2 cellular contexts compared by ENCODE assay signal in the genomic region with DNA sequence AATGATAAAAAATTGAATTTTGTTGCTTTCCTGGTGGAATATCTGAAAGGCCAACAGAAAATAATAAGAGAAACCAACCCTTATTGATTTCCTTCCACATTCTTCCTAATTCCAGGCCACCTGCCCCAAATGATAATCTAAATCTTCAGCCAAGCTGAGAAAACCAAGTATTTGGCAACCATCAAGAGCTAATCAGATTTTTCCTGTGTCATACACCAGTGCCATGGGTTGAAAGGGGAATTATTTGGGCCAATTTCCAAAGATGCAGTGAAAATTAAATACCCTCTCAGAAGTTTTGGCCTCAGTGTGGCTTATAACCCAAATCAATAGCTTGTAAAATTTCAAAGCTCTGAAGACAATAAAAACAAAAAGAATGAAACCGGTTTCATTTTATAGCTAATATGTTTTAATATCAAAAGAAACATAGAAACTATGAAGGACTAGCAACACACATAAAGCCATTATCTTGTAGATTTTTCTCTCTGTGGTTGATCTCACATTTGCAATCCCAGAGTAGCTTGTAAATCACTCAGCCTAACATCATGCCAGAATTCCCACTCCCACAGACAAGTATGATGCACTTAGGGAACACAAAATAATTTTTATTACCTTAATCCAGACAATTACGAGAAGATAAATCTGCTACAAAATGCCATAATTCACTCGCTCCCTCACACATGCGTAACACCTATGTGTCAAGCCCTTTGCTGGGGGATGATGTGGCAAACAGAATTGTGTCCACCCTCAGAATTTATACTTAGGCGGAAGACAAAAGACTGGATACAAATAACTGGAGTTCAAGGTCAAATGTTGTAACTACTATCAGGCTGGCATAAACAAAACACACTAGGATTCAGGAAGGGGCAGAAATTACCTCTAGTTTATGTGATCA.
TF ChIP-seq lines count a peak whose summit lies in the region.

No MANE protein-coding gene starts in this region.

TF ChIP-seq in GM23338, 12 proteins besides CTCF, POLR2A, EP300 and RAD21:
- TF ChIP-seq ZNF331 (CRISPR knock-in tag; IDR thresholded peaks at IDR 0.05; ENCODE audit: low read depth): no peak

TF ChIP-seq in endothelial cell of umbilical vein, 7 proteins besides CTCF, POLR2A, EP300 and RAD21:
- TF ChIP-seq, protein P1, sequence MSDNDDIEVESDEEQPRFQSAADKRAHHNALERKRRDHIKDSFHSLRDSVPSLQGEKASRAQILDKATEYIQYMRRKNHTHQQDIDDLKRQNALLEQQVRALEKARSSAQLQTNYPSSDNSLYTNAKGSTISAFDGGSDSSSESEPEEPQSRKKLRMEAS (IDR thresholded peaks at IDR 0.05; ENCODE audit: insufficient read depth, insufficient read length): no peak
- TF ChIP-seq JUN (IDR thresholded peaks at IDR 0.05; ENCODE audit: borderline replicate concordance, insufficient read depth, insufficient read length, low read depth) (no peak), EZH2 (IDR thresholded peaks at IDR 0.05; ENCODE audit: borderline replicate concordance, low read depth, low read length, severe bottlenecking) (no peak), MYC (IDR thresholded peaks at IDR 0.05; ENCODE audit: low read depth, low read length) (no peak), FOS (IDR thresholded peaks at IDR 0.05; ENCODE audit: borderline replicate concordance, insufficient read depth, low read length) (no peak), POLR2AphosphoS5 (IDR thresholded peaks at IDR 0.05; ENCODE audit: insufficient read depth, low read depth, low read length) (no peak), GATA2 (IDR thresholded peaks at IDR 0.05; ENCODE audit: insufficient read depth, insufficient read length, low read depth, low read length) (no peak)
